Comparison of ENCODE assay signal across 20 cellular contexts in genomic region chr2:96154506-96155380, GRCh38. TPM values are rescaled to one million over a fixed set of nuclear protein-coding genes. Genes with fewer than 3 reads are reported as not detected.
DNase-seq lines count a peak whose midpoint lies in the region; ATAC-seq and TF ChIP-seq lines count a peak whose summit lies in the region.
"Had no signal": no experiment of that assay in that cellular context is flagged by ENCODE, and none has a peak within 500 bp of the region (broad histone marks: within the 10 kb centered on the region; RNA-seq: fewer than 3 reads in every experiment).

No MANE protein-coding gene starts in this region.

- ATAC-seq in lower lobe of right lung (no peak), GM21381 (IDR thresholded peaks at IDR 0.05; ENCODE audit: unreplicated experiment) (no peak), GM18909 (IDR thresholded peaks at IDR 0.05; ENCODE audit: poor library complexity, unreplicated experiment) (no peak)
- ATAC-seq: naive thymus-derived CD4-positive, alpha-beta T cell had no signal

- intact Hi-C loops in lower lobe of right lung (cut with DNase I), result no loop called here
- intact Hi-C loops in CD4-positive, alpha-beta memory T cell (cut with micrococcal nuclease), result no loop called here

- H3K4me1 ChIP-seq in lower lobe of right lung (no peaks in the 10 kb centered on the region), thymus (ENCODE audit: control insufficient read depth, insufficient read depth, low read length) (peaks cover 90% of the 10 kb centered on the region)
- peaks cover 48% of the 10 kb centered on the region for H3K4me1 ChIP-seq in CD4-positive, alpha-beta memory T cell (ENCODE audit: insufficient read depth, low read length)
- H3K4me1 ChIP-seq: breast epithelium, prostate gland had no signal

- POLR2A ChIA-PET in CD4-positive, alpha-beta memory T cell (lab: Charles Lee; ENCODE audit: partially characterized antibody), result interaction anchor here (1.2 kb wide), 1 partner anchor 8 kb away, joined by 3 read pairs; no protein-coding TSS in a partner anchor

- 88% methylated on average over 16 of the region's 16 CpGs for WGBS in thymus

- H3K27ac Mint-ChIP-seq in activated naive CD4-positive, alpha-beta T cell treated with anti-CD3 and anti-CD28 coated beads, Interleukin-2, amount 10 ng/mL, durations not matched to agents 7 days and 5 days, result no peak overlapping the region
- peak overlapping the region in 3 of 7 donors; percentile 37 to 90 (median 52) for H3K27ac Mint-ChIP-seq in CD4-positive, alpha-beta memory T cell

- no peaks in the 10 kb centered on the region for H3K27me3 Mint-ChIP-seq in activated naive CD4-positive, alpha-beta T cell treated with anti-CD3 and anti-CD28 coated beads, Interleukin-2, amount 10 ng/mL, durations not matched to agents 7 days and 5 days
- no peaks in the 10 kb centered on the region for H3K27me3 Mint-ChIP-seq in CD4-positive, alpha-beta memory T cell
- H3K27me3 Mint-ChIP-seq: naive thymus-derived CD4-positive, alpha-beta T cell had no signal

- H3K9me3 ChIP-seq in WERI-Rb-1 (ENCODE audit: severe bottlenecking) (no peaks in the 10 kb centered on the region), lower lobe of right lung (no peaks in the 10 kb centered on the region), thymus (ENCODE audit: control insufficient read depth) (no peaks in the 10 kb centered on the region)
- no peaks in the 10 kb centered on the region for H3K9me3 ChIP-seq in CD4-positive, alpha-beta memory T cell (ENCODE audit: control insufficient read depth in 1 of 2, low read length in 2 of 2)
- H3K9me3 ChIP-seq: breast epithelium, esophagus squamous epithelium, prostate gland, thoracic aorta had no signal

- H3K4me1 Mint-ChIP-seq in activated naive CD4-positive, alpha-beta T cell treated with anti-CD3 and anti-CD28 coated beads, Interleukin-2, amount 10 ng/mL, durations not matched to agents 7 days and 5 days, result peaks cover 70% of the 10 kb centered on the region
- H3K4me1 Mint-ChIP-seq in CD4-positive, alpha-beta memory T cell, result peaks cover 32 to 70% (median 54%) of the 10 kb centered on the region in 4 donors

- TF ChIP-seq CTCF in WERI-Rb-1 (IDR thresholded peaks at IDR 0.05; ENCODE audit: low read depth, low read length), result peak; percentile 24; the same call in 1 of the 2 replicates
- TF ChIP-seq CTCF in lower lobe of right lung (IDR thresholded peaks at IDR 0.05), result no peak

- no peaks in the 10 kb centered on the region for H3K27me3 ChIP-seq in WERI-Rb-1 (ENCODE audit: insufficient read depth, low read depth, severe bottlenecking)
- no peaks in the 10 kb centered on the region for H3K27me3 ChIP-seq in lower lobe of right lung (ENCODE audit: low read depth)
- H3K27me3 ChIP-seq in thymus (ENCODE audit: control insufficient read depth, insufficient read depth), result no peaks in the 10 kb centered on the region
- H3K27me3 ChIP-seq in CD4-positive, alpha-beta memory T cell (ENCODE audit: insufficient read depth, low read length), result no peaks in the 10 kb centered on the region
- H3K27me3 ChIP-seq: breast epithelium had no signal

- no peak overlapping the region for H3K4me3 ChIP-seq in WERI-Rb-1 (ENCODE audit: low read depth, low read length)
- no peak overlapping the region for H3K4me3 ChIP-seq in lower lobe of right lung
- H3K4me3 ChIP-seq in thymus (ENCODE audit: low read length), result no peak overlapping the region
- H3K4me3 ChIP-seq in CD4-positive, alpha-beta memory T cell (ENCODE audit: low read length in 2 of 2), result no peak overlapping the region
- H3K4me3 ChIP-seq: breast epithelium, esophagus squamous epithelium, prostate gland, thoracic aorta had no signal

- CTCF ChIA-PET in activated naive CD4-positive, alpha-beta T cell treated with anti-CD3 and anti-CD28 coated beads, Interleukin-2, amount 10 ng/mL, durations not matched to agents 7 days and 5 days (lab: Charles Lee), result interaction anchor here (1.0 to 1.7 kb wide), 3 partner anchors 8 to 16 kb away, joined by 3 to 4 read pairs (median 3); no protein-coding TSS in a partner anchor
- CTCF ChIA-PET in CD4-positive, alpha-beta memory T cell (lab: Charles Lee; ENCODE audit: partially characterized antibody), result interaction anchor here (0.8 to 6.4 kb wide), 3 partner anchors 15 to 20 kb away, joined by 4 to 43 read pairs (median 4); partner anchors contain the start of gene ASTL

- peak; percentile 21 for DNase-seq in activated naive CD4-positive, alpha-beta T cell treated with anti-CD3 and anti-CD28 coated beads, Interleukin-2, amount 10 ng/mL, durations not matched to agents 7 days and 5 days
- no peak for DNase-seq in activated naive CD4-positive, alpha-beta T cell treated with anti-CD3 and anti-CD28 coated beads, Interleukin-2, amount 50 U/mL, for 16 hours
- DNase-seq in WERI-Rb-1 (peak; percentile 62), lower lobe of right lung (peak; percentile 25)
- no peak for DNase-seq in CD4-positive, alpha-beta memory T cell
- DNase-seq: ACHN; activated CD4-positive, alpha-beta T cell treated with anti-CD3 and anti-CD28 coated beads for 1 hour; activated T-cell treated with anti-CD3 and anti-CD28 coated beads, Interleukin-2, amount 50 U/mL, for 1 hour; esophagus squamous epithelium; NCI-H1436 treated with DMSO at 0.1 percent for 48 hours; stimulated activated CD8-positive, alpha-beta memory T cell treated with anti-CD3 and anti-CD28 coated beads, Interleukin-4, amount 100 ng/mL, for 48 hours had no signal

- H3K27ac ChIP-seq in WERI-Rb-1 (peak overlapping the region; percentile 94), lower lobe of right lung (no peak overlapping the region), thymus (ENCODE audit: low read depth) (peak overlapping the region; percentile 84)
- H3K27ac ChIP-seq in CD4-positive, alpha-beta memory T cell (ENCODE audit: low read depth, low read length), result no peak overlapping the region
- H3K27ac ChIP-seq: breast epithelium, esophagus squamous epithelium, prostate gland, thoracic aorta had no signal

- no peaks in the 10 kb centered on the region for H3K9me3 Mint-ChIP-seq in activated naive CD4-positive, alpha-beta T cell treated with anti-CD3 and anti-CD28 coated beads, Interleukin-2, amount 10 ng/mL, durations not matched to agents 7 days and 5 days
- H3K9me3 Mint-ChIP-seq in CD4-positive, alpha-beta memory T cell, result no peaks in the 10 kb centered on the region
- H3K9me3 Mint-ChIP-seq: naive thymus-derived CD4-positive, alpha-beta T cell had no signal

- H3K36me3 Mint-ChIP-seq in activated naive CD4-positive, alpha-beta T cell treated with anti-CD3 and anti-CD28 coated beads, Interleukin-2, amount 10 ng/mL, durations not matched to agents 7 days and 5 days, result no peaks in the 10 kb centered on the region
- no peaks in the 10 kb centered on the region for H3K36me3 Mint-ChIP-seq in CD4-positive, alpha-beta memory T cell
- H3K36me3 Mint-ChIP-seq: CD14-positive monocyte; naive thymus-derived CD4-positive, alpha-beta T cell had no signal

- H3K4me3 Mint-ChIP-seq in activated naive CD4-positive, alpha-beta T cell treated with anti-CD3 and anti-CD28 coated beads, Interleukin-2, amount 10 ng/mL, durations not matched to agents 7 days and 5 days, result no peak overlapping the region
- H3K4me3 Mint-ChIP-seq in CD4-positive, alpha-beta memory T cell, result no peak overlapping the region
- H3K4me3 Mint-ChIP-seq: CD14-positive monocyte had no signal

- H3K36me3 ChIP-seq in WERI-Rb-1 (no peaks in the 10 kb centered on the region), lower lobe of right lung (no peaks in the 10 kb centered on the region), thymus (ENCODE audit: control insufficient read depth, insufficient read depth) (no peaks in the 10 kb centered on the region)
- H3K36me3 ChIP-seq in CD4-positive, alpha-beta memory T cell (ENCODE audit: insufficient read depth, low read length), result no peaks in the 10 kb centered on the region
- H3K36me3 ChIP-seq: breast epithelium, esophagus squamous epithelium, prostate gland, thoracic aorta had no signal

RNA-seq across cellular contexts. Expression of gene DUSP2, which starts 9.5 kb away (rescaled TPM):
- total RNA-seq in lower lobe of right lung, result 5.5 TPM
- 208 TPM for polyA plus RNA-seq in thymus
- 10 to 100 TPM; 33.4 to 34.6 TPM for total RNA-seq in CD4-positive, alpha-beta memory T cell
- 100 to 1,000 TPM in 1 of 2 donors, 10 to 100 TPM in 1; 48.2 to 303 TPM for polyA plus RNA-seq in CD4-positive, alpha-beta memory T cell

RNA-seq across cellular contexts. Expression of gene ASTL, which starts 16.4 kb away (rescaled TPM):
- total RNA-seq in lower lobe of right lung, result not detected
- polyA plus RNA-seq in thymus, result 2.9 TPM
- total RNA-seq in CD4-positive, alpha-beta memory T cell, result 1 to 10 TPM in 1 of 2 experiments, not detected in 1; 1.3 TPM
- polyA plus RNA-seq in CD4-positive, alpha-beta memory T cell, result under 1 TPM in 1 of 2 donors, not detected in 1; 0.48 TPM
- total RNA-seq: lung microvascular endothelial cell, thoracic aorta had no signal
- polyA plus RNA-seq: CD14-positive monocyte had no signal

RNA-seq across cellular contexts. Expression of gene ADRA2B, which starts 38.4 kb away (rescaled TPM):
- 0.32 TPM for total RNA-seq in lower lobe of right lung
- 0.52 TPM for polyA plus RNA-seq in thymus
- not detected for total RNA-seq in CD4-positive, alpha-beta memory T cell
- not detected for polyA plus RNA-seq in CD4-positive, alpha-beta memory T cell
- total RNA-seq: lung microvascular endothelial cell had no signal
- polyA plus RNA-seq: CD14-positive monocyte; naive thymus-derived CD4-positive, alpha-beta T cell had no signal

RNA-seq across cellular contexts. Expression of gene STARD7, which starts 53.9 kb away (rescaled TPM):
- total RNA-seq in lower lobe of right lung, result 147 TPM
- 69.5 TPM for polyA plus RNA-seq in thymus
- 10 to 100 TPM; 84.9 to 92.9 TPM for total RNA-seq in CD4-positive, alpha-beta memory T cell
- 100 to 1,000 TPM; 109 to 196 TPM for polyA plus RNA-seq in CD4-positive, alpha-beta memory T cell

Comparison
In these comparisons a context has a peak if more than half of its experiments do, and no peak if none do; other contexts are left out.
1. DNase-seq: peak in activated naive CD4-positive, alpha-beta T cell treated with anti-CD3 and anti-CD28 coated beads, Interleukin-2, amount 10 ng/mL, durations not matched to agents 7 days and 5 days (single experiment), WERI-Rb-1 (single experiment) and lower lobe of right lung (single experiment); none in activated naive CD4-positive, alpha-beta T cell treated with anti-CD3 and anti-CD28 coated beads, Interleukin-2, amount 50 U/mL, for 16 hours (single experiment) and CD4-positive, alpha-beta memory T cell (0 of 5).
2. H3K27ac ChIP-seq: peak in WERI-Rb-1 (single experiment) and thymus (single experiment); none in lower lobe of right lung (single experiment) and CD4-positive, alpha-beta memory T cell (single experiment).